ENCODE assay signal across 1 cellular context in the genomic region with DNA sequence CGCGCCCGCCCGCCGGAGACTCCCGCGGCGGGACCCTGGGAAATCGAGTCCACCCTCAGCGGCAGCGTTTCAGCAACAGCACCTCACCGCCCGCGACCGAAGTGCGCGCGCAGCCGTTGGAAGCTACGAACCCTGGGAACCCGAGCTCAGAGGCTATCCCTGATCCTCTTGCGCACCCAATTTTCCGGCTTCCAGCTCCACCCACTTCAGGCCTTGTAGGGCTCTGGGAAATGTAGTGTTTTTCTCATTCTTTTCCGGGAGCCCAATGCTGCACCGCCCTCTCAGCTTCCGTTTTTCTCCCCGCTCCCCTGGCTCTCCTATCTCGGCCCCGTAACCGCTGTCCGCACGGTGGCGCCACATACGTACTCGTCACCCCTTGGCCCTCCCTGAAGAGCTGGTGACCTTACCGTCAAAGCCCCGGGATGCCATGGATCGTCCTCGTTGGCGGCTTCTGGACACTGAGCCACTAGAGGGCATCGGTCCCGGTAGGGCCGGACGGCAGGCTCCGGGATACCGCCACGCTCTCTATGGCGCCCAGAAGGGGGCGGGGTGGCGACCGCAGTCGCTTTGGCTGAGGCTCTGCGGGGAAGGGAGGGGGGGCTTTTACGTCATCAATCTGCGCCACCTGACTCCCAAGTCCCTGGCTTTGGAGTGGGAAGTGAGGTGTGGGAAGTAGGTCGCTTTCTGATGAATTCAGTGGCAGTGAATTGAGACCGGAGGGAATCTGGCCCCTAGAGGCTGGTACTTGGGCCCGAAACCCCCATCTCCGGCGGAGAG.
TF ChIP-seq lines count a peak whose summit lies in the region.

Gene ODR4, plus strand, starts transcription at position 687 of the 777 bp plus-strand sequence. CDS start 3,948 bp downstream, outside the sequence.
Gene TPR, minus strand, starts transcription at position 102 of the 777 bp plus-strand sequence. CDS start 225 bp downstream, outside the sequence.

TF ChIP-seq in WTC11, 78 proteins besides CTCF, POLR2A, EP300 and RAD21 (continued from another document):
- TF ChIP-seq, protein P1, sequence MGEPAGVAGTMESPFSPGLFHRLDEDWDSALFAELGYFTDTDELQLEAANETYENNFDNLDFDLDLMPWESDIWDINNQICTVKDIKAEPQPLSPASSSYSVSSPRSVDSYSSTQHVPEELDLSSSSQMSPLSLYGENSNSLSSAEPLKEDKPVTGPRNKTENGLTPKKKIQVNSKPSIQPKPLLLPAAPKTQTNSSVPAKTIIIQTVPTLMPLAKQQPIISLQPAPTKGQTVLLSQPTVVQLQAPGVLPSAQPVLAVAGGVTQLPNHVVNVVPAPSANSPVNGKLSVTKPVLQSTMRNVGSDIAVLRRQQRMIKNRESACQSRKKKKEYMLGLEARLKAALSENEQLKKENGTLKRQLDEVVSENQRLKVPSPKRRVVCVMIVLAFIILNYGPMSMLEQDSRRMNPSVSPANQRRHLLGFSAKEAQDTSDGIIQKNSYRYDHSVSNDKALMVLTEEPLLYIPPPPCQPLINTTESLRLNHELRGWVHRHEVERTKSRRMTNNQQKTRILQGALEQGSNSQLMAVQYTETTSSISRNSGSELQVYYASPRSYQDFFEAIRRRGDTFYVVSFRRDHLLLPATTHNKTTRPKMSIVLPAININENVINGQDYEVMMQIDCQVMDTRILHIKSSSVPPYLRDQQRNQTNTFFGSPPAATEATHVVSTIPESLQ (CRISPR knock-in tag; IDR thresholded peaks at IDR 0.05), result no peak
- TF ChIP-seq ZBTB43 (CRISPR knock-in tag; IDR thresholded peaks at IDR 0.05) (0 out of 2 replicates have a peak, but pooled peaks have one; percentile 15), NFE2L1 (CRISPR knock-in tag; IDR thresholded peaks at IDR 0.05) (no peak), FOXK1 (CRISPR knock-in tag; IDR thresholded peaks at IDR 0.05) (0 out of 2 replicates have a peak, but pooled peaks have one; percentile 60), KAT7 (CRISPR knock-in tag; IDR thresholded peaks at IDR 0.05; ENCODE audit: borderline replicate concordance) (no peak), SP1 (CRISPR knock-in tag; conservative IDR thresholded peaks at IDR 0.05) (peak; percentile 66), ETV6 (CRISPR knock-in tag; IDR thresholded peaks at IDR 0.05) (peak; percentile 78), ZNF219 (CRISPR knock-in tag; IDR thresholded peaks at IDR 0.05; ENCODE audit: borderline replicate concordance) (no peak), TP53 (CRISPR knock-in tag; IDR thresholded peaks at IDR 0.05) (no peak), ZNF317 (CRISPR knock-in tag; IDR thresholded peaks at IDR 0.05; ENCODE audit: borderline replicate concordance, low read depth) (no peak), EMX1 (CRISPR knock-in tag; IDR thresholded peaks at IDR 0.05) (no peak), ZNF532 (CRISPR knock-in tag; IDR thresholded peaks at IDR 0.05; ENCODE audit: borderline replicate concordance) (no peak)
- TF ChIP-seq, protein P2, sequence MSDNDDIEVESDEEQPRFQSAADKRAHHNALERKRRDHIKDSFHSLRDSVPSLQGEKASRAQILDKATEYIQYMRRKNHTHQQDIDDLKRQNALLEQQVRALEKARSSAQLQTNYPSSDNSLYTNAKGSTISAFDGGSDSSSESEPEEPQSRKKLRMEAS (CRISPR knock-in tag; IDR thresholded peaks at IDR 0.05), result peak; percentile 73
- TF ChIP-seq, protein P3, sequence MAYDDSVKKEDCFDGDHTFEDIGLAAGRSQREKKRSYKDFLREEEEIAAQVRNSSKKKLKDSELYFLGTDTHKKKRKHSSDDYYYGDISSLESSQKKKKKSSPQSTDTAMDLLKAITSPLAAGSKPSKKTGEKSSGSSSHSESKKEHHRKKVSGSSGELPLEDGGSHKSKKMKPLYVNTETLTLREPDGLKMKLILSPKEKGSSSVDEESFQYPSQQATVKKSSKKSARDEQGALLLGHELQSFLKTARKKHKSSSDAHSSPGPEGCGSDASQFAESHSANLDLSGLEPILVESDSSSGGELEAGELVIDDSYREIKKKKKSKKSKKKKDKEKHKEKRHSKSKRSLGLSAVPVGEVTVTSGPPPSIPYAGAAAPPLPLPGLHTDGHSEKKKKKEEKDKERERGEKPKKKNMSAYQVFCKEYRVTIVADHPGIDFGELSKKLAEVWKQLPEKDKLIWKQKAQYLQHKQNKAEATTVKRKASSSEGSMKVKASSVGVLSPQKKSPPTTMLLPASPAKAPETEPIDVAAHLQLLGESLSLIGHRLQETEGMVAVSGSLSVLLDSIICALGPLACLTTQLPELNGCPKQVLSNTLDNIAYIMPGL (CRISPR knock-in tag; IDR thresholded peaks at IDR 0.05), result peak; percentile 95
